Comparison of ENCODE assay signal across 1 cellular context in genomic region chr2:24919977-24920812, GRCh38.
TF ChIP-seq lines count a peak whose summit lies in the region.

ADCY3 (minus strand) TSS chr2:24920237; CDS start chr2:24918987, 1,250 bp downstream.

TF ChIP-seq in K562, 482 proteins besides CTCF, POLR2A, EP300 and RAD21 (continued from another document):
- TF ChIP-seq BRCA1 (IDR thresholded peaks at IDR 0.05): no peak
- TF ChIP-seq BRCA1 (CRISPR knock-in tag; IDR thresholded peaks at IDR 0.05): no peak
- no peak for TF ChIP-seq HNRNPL (IDR thresholded peaks at IDR 0.05; ENCODE audit: low read depth, low read length)
- no peak for TF ChIP-seq GATAD2A (IDR thresholded peaks at IDR 0.05)
- peak; percentile 70 for TF ChIP-seq POLR2G (IDR thresholded peaks at IDR 0.05; ENCODE audit: low read depth, low read length)
- peak; percentile 61; the same call in 1 of the 2 replicates for TF ChIP-seq SAFB (IDR thresholded peaks at IDR 0.05; ENCODE audit: borderline replicate concordance, low read depth, low read length)
- no peak for TF ChIP-seq TARDBP (IDR thresholded peaks at IDR 0.05)
- TF ChIP-seq NCOA4 (IDR thresholded peaks at IDR 0.05; ENCODE audit: partially characterized antibody): no peak
- TF ChIP-seq EWSR1 (IDR thresholded peaks at IDR 0.05; ENCODE audit: borderline replicate concordance, low read depth, partially characterized antibody): no peak
- TF ChIP-seq THRA (IDR thresholded peaks at IDR 0.05): no peak
- TF ChIP-seq, protein P1, sequence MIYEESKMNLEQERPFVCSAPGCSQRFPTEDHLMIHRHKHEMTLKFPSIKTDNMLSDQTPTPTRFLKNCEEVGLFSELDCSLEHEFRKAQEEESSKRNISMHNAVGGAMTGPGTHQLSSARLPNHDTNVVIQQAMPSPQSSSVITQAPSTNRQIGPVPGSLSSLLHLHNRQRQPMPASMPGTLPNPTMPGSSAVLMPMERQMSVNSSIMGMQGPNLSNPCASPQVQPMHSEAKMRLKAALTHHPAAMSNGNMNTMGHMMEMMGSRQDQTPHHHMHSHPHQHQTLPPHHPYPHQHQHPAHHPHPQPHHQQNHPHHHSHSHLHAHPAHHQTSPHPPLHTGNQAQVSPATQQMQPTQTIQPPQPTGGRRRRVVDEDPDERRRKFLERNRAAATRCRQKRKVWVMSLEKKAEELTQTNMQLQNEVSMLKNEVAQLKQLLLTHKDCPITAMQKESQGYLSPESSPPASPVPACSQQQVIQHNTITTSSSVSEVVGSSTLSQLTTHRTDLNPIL (CRISPR knock-in tag; IDR thresholded peaks at IDR 0.05): no peak
- TF ChIP-seq U2AF2 (optimal IDR thresholded peaks at IDR 0.05; ENCODE audit: low read depth, low read length): no peak
- no peak for TF ChIP-seq ATF6 (CRISPR knock-in tag; IDR thresholded peaks at IDR 0.05)
- no peak for TF ChIP-seq SNIP1 (IDR thresholded peaks at IDR 0.05; ENCODE audit: low read depth)
- no peak for TF ChIP-seq CREM (IDR thresholded peaks at IDR 0.05; ENCODE audit: low read depth)
- no peak for TF ChIP-seq ZNF766 (CRISPR knock-in tag; conservative IDR thresholded peaks at IDR 0.05)
- no peak for TF ChIP-seq HOXB6 (CRISPR knock-in tag; IDR thresholded peaks at IDR 0.05; ENCODE audit: borderline replicate concordance)
- TF ChIP-seq, protein P2, sequence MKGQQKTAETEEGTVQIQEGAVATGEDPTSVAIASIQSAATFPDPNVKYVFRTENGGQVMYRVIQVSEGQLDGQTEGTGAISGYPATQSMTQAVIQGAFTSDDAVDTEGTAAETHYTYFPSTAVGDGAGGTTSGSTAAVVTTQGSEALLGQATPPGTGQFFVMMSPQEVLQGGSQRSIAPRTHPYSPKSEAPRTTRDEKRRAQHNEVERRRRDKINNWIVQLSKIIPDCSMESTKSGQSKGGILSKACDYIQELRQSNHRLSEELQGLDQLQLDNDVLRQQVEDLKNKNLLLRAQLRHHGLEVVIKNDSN (CRISPR knock-in tag; IDR thresholded peaks at IDR 0.05): peak; percentile 77
- TF ChIP-seq GABPB1 (CRISPR knock-in tag; IDR thresholded peaks at IDR 0.05): 0 out of 2 replicates have a peak, but pooled peaks have one; percentile 22
- TF ChIP-seq ZKSCAN3 (CRISPR knock-in tag; IDR thresholded peaks at IDR 0.05): no peak
- peak; percentile 1; the same call in 1 of the 2 replicates for TF ChIP-seq MYC (IDR thresholded peaks at IDR 0.05; ENCODE audit: low read depth, low read length)
- TF ChIP-seq MYC (CRISPR knock-in tag; IDR thresholded peaks at IDR 0.05; ENCODE audit: borderline replicate concordance, low read depth): no peak
- no peak for TF ChIP-seq CHD4 (IDR thresholded peaks at IDR 0.05; ENCODE audit: insufficient read depth, insufficient replicate concordance, low read depth, low read length, poor library complexity, severe bottlenecking)
- TF ChIP-seq ZBTB12 (CRISPR knock-in tag; IDR thresholded peaks at IDR 0.05): no peak
- no peak for TF ChIP-seq PML (IDR thresholded peaks at IDR 0.05; ENCODE audit: low read length)
- no peak for TF ChIP-seq ZKSCAN1 (IDR thresholded peaks at IDR 0.05; ENCODE audit: low read depth, low read length)
- no peak for TF ChIP-seq ZNF589 (CRISPR knock-in tag; IDR thresholded peaks at IDR 0.05; ENCODE audit: low read depth)
- no peak for TF ChIP-seq TBL1XR1 (IDR thresholded peaks at IDR 0.05; ENCODE audit: low read length in 2 of 2)
- no peak for TF ChIP-seq CBX3 (IDR thresholded peaks at IDR 0.05; ENCODE audit: borderline replicate concordance in 1 of 2, low read length in 2 of 2)
- peak; percentile 31; the same call in 1 of the 2 replicates for TF ChIP-seq PHF8 (IDR thresholded peaks at IDR 0.05; ENCODE audit: borderline replicate concordance, low read length)
- TF ChIP-seq PRMT5 (CRISPR knock-in tag; IDR thresholded peaks at IDR 0.05): no peak
- TF ChIP-seq ZSCAN29 (IDR thresholded peaks at IDR 0.05): no peak
- TF ChIP-seq, protein P3, sequence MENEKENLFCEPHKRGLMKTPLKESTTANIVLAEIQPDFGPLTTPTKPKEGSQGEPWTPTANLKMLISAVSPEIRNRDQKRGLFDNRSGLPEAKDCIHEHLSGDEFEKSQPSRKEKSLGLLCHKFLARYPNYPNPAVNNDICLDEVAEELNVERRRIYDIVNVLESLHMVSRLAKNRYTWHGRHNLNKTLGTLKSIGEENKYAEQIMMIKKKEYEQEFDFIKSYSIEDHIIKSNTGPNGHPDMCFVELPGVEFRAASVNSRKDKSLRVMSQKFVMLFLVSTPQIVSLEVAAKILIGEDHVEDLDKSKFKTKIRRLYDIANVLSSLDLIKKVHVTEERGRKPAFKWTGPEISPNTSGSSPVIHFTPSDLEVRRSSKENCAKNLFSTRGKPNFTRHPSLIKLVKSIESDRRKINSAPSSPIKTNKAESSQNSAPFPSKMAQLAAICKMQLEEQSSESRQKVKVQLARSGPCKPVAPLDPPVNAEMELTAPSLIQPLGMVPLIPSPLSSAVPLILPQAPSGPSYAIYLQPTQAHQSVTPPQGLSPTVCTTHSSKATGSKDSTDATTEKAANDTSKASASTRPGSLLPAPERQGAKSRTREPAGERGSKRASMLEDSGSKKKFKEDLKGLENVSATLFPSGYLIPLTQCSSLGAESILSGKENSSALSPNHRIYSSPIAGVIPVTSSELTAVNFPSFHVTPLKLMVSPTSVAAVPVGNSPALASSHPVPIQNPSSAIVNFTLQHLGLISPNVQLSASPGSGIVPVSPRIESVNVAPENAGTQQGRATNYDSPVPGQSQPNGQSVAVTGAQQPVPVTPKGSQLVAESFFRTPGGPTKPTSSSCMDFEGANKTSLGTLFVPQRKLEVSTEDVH (IDR thresholded peaks at IDR 0.05; ENCODE audit: low read depth, partially characterized antibody): no peak
- no peak for TF ChIP-seq CHAMP1 (IDR thresholded peaks at IDR 0.05)
- TF ChIP-seq ZNF740 (CRISPR knock-in tag; IDR thresholded peaks at IDR 0.05): no peak
- TF ChIP-seq ZNF740 (tag; IDR thresholded peaks at IDR 0.05): no peak
- no peak for TF ChIP-seq BACH1 (tag; IDR thresholded peaks at IDR 0.05)
- TF ChIP-seq PHF21A (IDR thresholded peaks at IDR 0.05; ENCODE audit: borderline replicate concordance, low read depth): no peak
- TF ChIP-seq, protein P4, sequence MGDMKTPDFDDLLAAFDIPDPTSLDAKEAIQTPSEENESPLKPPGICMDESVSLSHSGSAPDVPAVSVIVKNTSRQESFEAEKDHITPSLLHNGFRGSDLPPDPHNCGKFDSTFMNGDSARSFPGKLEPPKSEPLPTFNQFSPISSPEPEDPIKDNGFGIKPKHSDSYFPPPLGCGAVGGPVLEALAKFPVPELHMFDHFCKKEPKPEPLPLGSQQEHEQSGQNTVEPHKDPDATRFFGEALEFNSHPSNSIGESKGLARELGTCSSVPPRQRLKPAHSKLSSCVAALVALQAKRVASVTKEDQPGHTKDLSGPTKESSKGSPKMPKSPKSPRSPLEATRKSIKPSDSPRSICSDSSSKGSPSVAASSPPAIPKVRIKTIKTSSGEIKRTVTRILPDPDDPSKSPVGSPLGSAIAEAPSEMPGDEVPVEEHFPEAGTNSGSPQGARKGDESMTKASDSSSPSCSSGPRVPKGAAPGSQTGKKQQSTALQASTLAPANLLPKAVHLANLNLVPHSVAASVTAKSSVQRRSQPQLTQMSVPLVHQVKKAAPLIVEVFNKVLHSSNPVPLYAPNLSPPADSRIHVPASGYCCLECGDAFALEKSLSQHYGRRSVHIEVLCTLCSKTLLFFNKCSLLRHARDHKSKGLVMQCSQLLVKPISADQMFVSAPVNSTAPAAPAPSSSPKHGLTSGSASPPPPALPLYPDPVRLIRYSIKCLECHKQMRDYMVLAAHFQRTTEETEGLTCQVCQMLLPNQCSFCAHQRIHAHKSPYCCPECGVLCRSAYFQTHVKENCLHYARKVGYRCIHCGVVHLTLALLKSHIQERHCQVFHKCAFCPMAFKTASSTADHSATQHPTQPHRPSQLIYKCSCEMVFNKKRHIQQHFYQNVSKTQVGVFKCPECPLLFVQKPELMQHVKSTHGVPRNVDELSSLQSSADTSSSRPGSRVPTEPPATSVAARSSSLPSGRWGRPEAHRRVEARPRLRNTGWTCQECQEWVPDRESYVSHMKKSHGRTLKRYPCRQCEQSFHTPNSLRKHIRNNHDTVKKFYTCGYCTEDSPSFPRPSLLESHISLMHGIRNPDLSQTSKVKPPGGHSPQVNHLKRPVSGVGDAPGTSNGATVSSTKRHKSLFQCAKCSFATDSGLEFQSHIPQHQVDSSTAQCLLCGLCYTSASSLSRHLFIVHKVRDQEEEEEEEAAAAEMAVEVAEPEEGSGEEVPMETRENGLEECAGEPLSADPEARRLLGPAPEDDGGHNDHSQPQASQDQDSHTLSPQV (IDR thresholded peaks at IDR 0.05): no peak
- no peak for TF ChIP-seq HDGF (IDR thresholded peaks at IDR 0.05)
- TF ChIP-seq, protein P5, sequence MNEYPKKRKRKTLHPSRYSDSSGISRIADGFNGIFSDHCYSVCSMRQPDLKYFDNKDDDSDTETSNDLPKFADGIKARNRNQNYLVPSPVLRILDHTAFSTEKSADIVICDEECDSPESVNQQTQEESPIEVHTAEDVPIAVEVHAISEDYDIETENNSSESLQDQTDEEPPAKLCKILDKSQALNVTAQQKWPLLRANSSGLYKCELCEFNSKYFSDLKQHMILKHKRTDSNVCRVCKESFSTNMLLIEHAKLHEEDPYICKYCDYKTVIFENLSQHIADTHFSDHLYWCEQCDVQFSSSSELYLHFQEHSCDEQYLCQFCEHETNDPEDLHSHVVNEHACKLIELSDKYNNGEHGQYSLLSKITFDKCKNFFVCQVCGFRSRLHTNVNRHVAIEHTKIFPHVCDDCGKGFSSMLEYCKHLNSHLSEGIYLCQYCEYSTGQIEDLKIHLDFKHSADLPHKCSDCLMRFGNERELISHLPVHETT (CRISPR knock-in tag; conservative IDR thresholded peaks at IDR 0.05 in 1 of 2, IDR thresholded peaks at IDR 0.05 in 1 of 2): no peak
- 0 out of 2 replicates have a peak, but pooled peaks have one; percentile 12 for TF ChIP-seq SMAD4 (CRISPR knock-in tag; conservative IDR thresholded peaks at IDR 0.05)
- 0 out of 4 replicates have a peak, but pooled peaks of 1 of the 2 experiments have one; percentile 3 for TF ChIP-seq NONO (IDR thresholded peaks at IDR 0.05; ENCODE audit: low read depth in 2 of 2, low read length in 1 of 2)
